In genomic region chr20:6715350-6716063, GRCh38 we compare ENCODE assay signal across 21 cellular contexts. TPM values are rescaled to one million over a fixed set of nuclear protein-coding genes. Genes with fewer than 3 reads are reported as not detected.
DNase-seq lines count a peak whose midpoint lies in the region; ATAC-seq, FAIRE-seq and TF ChIP-seq lines count a peak whose summit lies in the region.
"Had no signal": no experiment of that assay in that cellular context is flagged by ENCODE, and none has a peak within 500 bp of the region (broad histone marks: within the 10 kb centered on the region; RNA-seq: fewer than 3 reads in every experiment).

No MANE protein-coding gene starts in this region.

- intact Hi-C loops in Right ventricle myocardium inferior (cut with DNase I) (no loop called here), GM12878 (cut with micrococcal nuclease; ENCODE audit: unreplicated experiment) (no loop called here), testis (cut with DNase I; ENCODE audit: low total_unique reads) (no loop called here)

- no peak overlapping the region for H3K9ac ChIP-seq in GM12878 (ENCODE audit: control insufficient read depth, insufficient read depth, low read length)
- H3K9ac ChIP-seq: GM23248, KMS-11 had no signal

- H2AFZ ChIP-seq in GM12878 (ENCODE audit: control insufficient read depth, low read depth, low read length), result no peak overlapping the region
- H2AFZ ChIP-seq: GM23248 had no signal

- CTCF ChIA-PET in GM12878 (lab: Yijun Ruan, JAX), result interaction anchor here (0.7 to 2.0 kb wide), 4 partner anchors 30 to 132 kb away, joined by 3 to 6 read pairs (median 3); no protein-coding TSS in a partner anchor

- H3K4me1 ChIP-seq in right atrium auricular region, result no peaks in the 10 kb centered on the region
- no peaks in the 10 kb centered on the region for H3K4me1 ChIP-seq in GM12878 (ENCODE audit: control insufficient read depth, insufficient read depth, low read length)
- no peaks in the 10 kb centered on the region for H3K4me1 ChIP-seq in testis
- H3K4me1 ChIP-seq: BE2C had no signal

- TF ChIP-seq EP300 in GM12878 (IDR thresholded peaks at IDR 0.05; ENCODE audit: borderline replicate concordance in 1 of 2, control insufficient read depth in 1 of 2, low read depth in 2 of 2, low read length in 2 of 2), result no peak

- DNase-seq in Right ventricle myocardium inferior (ENCODE audit: missing footprints) (no peak), right atrium auricular region (ENCODE audit: low spot score) (no peak), GM12878 (ENCODE audit: low read depth, low spot score) (no peak), left kidney (ENCODE audit: low read depth, low spot score) (peak; percentile 40), testis (peak; percentile 28), omental fat pad (ENCODE audit: low spot score) (no peak)
- DNase-seq: BE2C; CD4-positive, alpha-beta memory T cell; GM23248; NCI-H1105; NCI-H2081; NCI-H446 treated with DMSO at 0.1 percent for 48 hours; NCI-H69 had no signal

- H3K4me2 ChIP-seq in GM12878 (ENCODE audit: control insufficient read depth, insufficient read depth), result no peak overlapping the region
- H3K4me2 ChIP-seq: KMS-11 had no signal

- no peak for FAIRE-seq in GM12878 (lab: Jason Lieb, UNC)
- FAIRE-seq: A204.1, GM12892 had no signal

- no peaks in the 10 kb centered on the region for H3K27me3 ChIP-seq in right atrium auricular region
- no peaks in the 10 kb centered on the region for H3K27me3 ChIP-seq in GM12878 (replicated peaks in 1 of 2; ENCODE audit: control insufficient read depth in 2 of 2, insufficient read depth in 2 of 2, low read length in 1 of 2)
- H3K27me3 ChIP-seq in testis, result no peaks in the 10 kb centered on the region
- H3K27me3 ChIP-seq: BE2C had no signal

- no peaks in the 10 kb centered on the region for H3K79me2 ChIP-seq in GM12878 (ENCODE audit: control insufficient read depth, insufficient read depth, low read length)

- H4K20me1 ChIP-seq in GM12878 (ENCODE audit: control insufficient read depth, insufficient read depth), result no peaks in the 10 kb centered on the region

- SMC1A ChIA-PET in GM12878 (lab: Charles Lee; ENCODE audit: uncharacterized antibody, unreplicated experiment), result interaction anchor here (0.5 to 4.3 kb wide), 8 partner anchors 9 to 219 kb away, joined by 3 to 32 read pairs (median 4); no protein-coding TSS in a partner anchor

- TF ChIP-seq POLR2A in GM12878 (IDR thresholded peaks at IDR 0.05; ENCODE audit: low read depth, low read length) (no peak), testis (IDR thresholded peaks at IDR 0.05) (no peak)

- no peak for TF ChIP-seq RAD21 in GM12878 (IDR thresholded peaks at IDR 0.05; ENCODE audit: insufficient read depth, low read depth, low read length)

- H3K9me3 ChIP-seq in right atrium auricular region (no peaks in the 10 kb centered on the region), GM12878 (replicated peaks; ENCODE audit: control insufficient read depth, insufficient read depth, low read length) (no peaks in the 10 kb centered on the region), testis (no peaks in the 10 kb centered on the region)
- H3K9me3 ChIP-seq: BE2C had no signal

- H3K36me3 ChIP-seq in right atrium auricular region, result no peaks in the 10 kb centered on the region
- H3K36me3 ChIP-seq in GM12878 (ENCODE audit: control insufficient read depth in 2 of 2, insufficient read depth in 2 of 2, low read length in 1 of 2), result no peaks in the 10 kb centered on the region; a peak in 1 of 4 replicates
- H3K36me3 ChIP-seq in testis (ENCODE audit: low read depth, missing control alignments), result no peaks in the 10 kb centered on the region
- H3K36me3 ChIP-seq: BE2C had no signal

- no TSS peak for BruUV-seq in GM12878 (replicated peaks; lab: Mats Ljungman, UMichigan)

- POLR2A ChIA-PET in GM12878 (lab: Charles Lee), result no interaction called here

- 11% methylated on average over 7 of the region's 7 CpGs for WGBS in GM12878 (ENCODE audit: insufficient coverage, insufficient replicate concordance, low lambda C conversion rate, missing lambda C conversion rate)
- 46 to 52% methylated on average over 7 of the region's 7 CpGs for WGBS in testis, 2 donors

- TF ChIP-seq CTCF in right atrium auricular region (IDR thresholded peaks at IDR 0.05), result no peak
- no peak for TF ChIP-seq CTCF in GM12878 (IDR thresholded peaks at IDR 0.05 in 2 of 3, conservative IDR thresholded peaks at IDR 0.05 in 1 of 3; ENCODE audit: control insufficient read depth in 2 of 3, extremely low read depth in 1 of 3, insufficient read depth in 1 of 3, low read depth in 3 of 3, low read length in 3 of 3)
- no peak for TF ChIP-seq CTCF in testis (IDR thresholded peaks at IDR 0.05)
- TF ChIP-seq CTCF in omental fat pad (IDR thresholded peaks at IDR 0.05), result no peak

- RAD21 ChIA-PET in GM12878 (lab: Charles Lee; ENCODE audit: unreplicated experiment), result interaction anchor here (0.6 kb wide), 1 partner anchor 21 kb away, joined by 3 read pairs; no protein-coding TSS in a partner anchor

- H3K4me3 ChIP-seq in right atrium auricular region, result no peak overlapping the region
- no peak overlapping the region for H3K4me3 ChIP-seq in GM12878
- no peak overlapping the region for H3K4me3 ChIP-seq in testis
- H3K4me3 ChIP-seq: GM23248 had no signal

- H3K27ac ChIP-seq in right atrium auricular region (no peak overlapping the region), GM12878 (ENCODE audit: control insufficient read depth, insufficient read depth) (no peak overlapping the region), testis (no peak overlapping the region)
- H3K27ac ChIP-seq: GM23248, HL-60, KMS-11 had no signal

- peak; percentile 57 for ATAC-seq in Right ventricle myocardium inferior
- peak; percentile 54 for ATAC-seq in GM12878
- ATAC-seq in omental fat pad (ENCODE audit: low FRiP score), result no peak
- ATAC-seq in GM21447 (IDR thresholded peaks at IDR 0.05; ENCODE audit: unreplicated experiment), result no peak
- ATAC-seq in GM19395 (IDR thresholded peaks at IDR 0.05; ENCODE audit: unreplicated experiment), result no peak
- ATAC-seq: HCT116 had no signal

- in situ Hi-C loops in GM12878 (cut with MboI), result no loop called here

TF ChIP-seq in GM12878, 131 proteins besides CTCF, POLR2A, EP300 and RAD21 (continues in another document):
- TF ChIP-seq RB1 (IDR thresholded peaks at IDR 0.05; ENCODE audit: borderline replicate concordance), result no peak
- no peak for TF ChIP-seq CBX5 (IDR thresholded peaks at IDR 0.05; ENCODE audit: low read depth)
- TF ChIP-seq PAX5 (IDR thresholded peaks at IDR 0.05; ENCODE audit: borderline replicate concordance, low read depth, low read length), result no peak
- no peak for TF ChIP-seq IRF3 (IDR thresholded peaks at IDR 0.05)
- TF ChIP-seq SIN3A (IDR thresholded peaks at IDR 0.05; ENCODE audit: low read depth, low read length), result no peak
- TF ChIP-seq TBL1XR1 (IDR thresholded peaks at IDR 0.05; ENCODE audit: low read depth, low read length), result no peak
- no peak for TF ChIP-seq ZNF217 (IDR thresholded peaks at IDR 0.05)
- no peak for TF ChIP-seq PAX8 (IDR thresholded peaks at IDR 0.05)
- no peak for TF ChIP-seq ATF2 (IDR thresholded peaks at IDR 0.05; ENCODE audit: low read length)
- no peak for TF ChIP-seq MEF2A (IDR thresholded peaks at IDR 0.05; ENCODE audit: insufficient read depth, low read depth, low read length)
- TF ChIP-seq JUNB (IDR thresholded peaks at IDR 0.05), result no peak

RNA-seq across cellular contexts. Expression of gene BMP2, which starts 52.0 kb away (rescaled TPM):
- total RNA-seq in Right ventricle myocardium inferior (2.3 TPM), right atrium auricular region (1 to 10 TPM; 6.9 to 8.9 TPM), GM12878 (2014; rRNA removed) (0.93 and 1.2 TPM in 2 replicates), GM12878 (2014; rRNA removed; fragmentation: Illumina TruSeq; extraction: Trizol) (0.41 and 0.67 TPM in 2 replicates), GM12878 (2021) (1.4 and 1.5 TPM in 2 replicates), testis (1 to 10 TPM; 1.7 to 3.8 TPM), omental fat pad (10 to 100 TPM; 12.3 to 36.6 (median 20.3) TPM)
- 0.42 and 0.66 TPM in 2 replicates for total RNA-seq in GM12878 (2013; cell fraction: nucleolus; rRNA removed)
- not detected for polyA plus RNA-seq in GM12878 (2011; ENCODE audit: low read depth)
- polyA plus RNA-seq in GM12878 (2011; rRNA removed) (3.2 and 3.6 TPM in 2 replicates), GM12878 (2014; fragmentation: Illumina TruSeq; extraction: Trizol) (0.90 and 0.93 TPM in 2 replicates), GM12878 (2014; fragmentation: Nextera tagmentation; extraction: Ambion mirVana) (under 1 TPM; 0.57 to 0.74 TPM), GM12878 (2014; rRNA removed) (0.63 and 0.67 TPM in 2 replicates), GM12878 (2016; fragmentation: Nextera tagmentation; extraction: Ambion mirVana) (under 1 TPM; 0.35 to 0.42 TPM), testis (ENCODE audit: insufficient read depth, low read depth, low replicate concordance) (1.8 TPM)
- 2.3 and 2.6 TPM in 2 replicates for polyA plus RNA-seq in GM12878 (2011; cell fraction: cytosol; rRNA removed)
- polyA plus RNA-seq in GM12878 (2011; cell fraction: nucleus; rRNA removed), result 2.6 and 2.8 TPM in 2 replicates
- 0.12 and 0.14 TPM in 2 replicates for polyA plus RNA-seq in GM12878 (2012)
- polyA minus RNA-seq in GM12878 (2011; rRNA and poly(A)+ RNA removed), result 3.6 and 4.2 TPM in 2 replicates
- 2.9 and 4.3 TPM in 2 replicates for polyA minus RNA-seq in GM12878 (2011; cell fraction: cytosol; rRNA and poly(A)+ RNA removed)
- polyA minus RNA-seq in GM12878 (2011; cell fraction: nucleus; rRNA and poly(A)+ RNA removed), result 3.1 and 5.1 TPM in 2 replicates
- total RNA-seq: CD4-positive, alpha-beta memory T cell; OCI-LY7 had no signal
- polyA plus RNA-seq: CD4-positive, alpha-beta memory T cell had no signal

Comparison
In these comparisons a context has a peak if more than half of its experiments do, and no peak if none do; other contexts are left out.
1. ATAC-seq: peak in Right ventricle myocardium inferior (single experiment) and GM12878 (single experiment); none in omental fat pad (single experiment), GM21447 (single experiment) and GM19395 (single experiment).
2. DNase-seq: peak in left kidney (single experiment) and testis (single experiment); none in Right ventricle myocardium inferior (single experiment), right atrium auricular region (single experiment), GM12878 (single experiment) and omental fat pad (single experiment).